Comparison of ENCODE assay signal across 11 cellular contexts in the genomic region with DNA sequence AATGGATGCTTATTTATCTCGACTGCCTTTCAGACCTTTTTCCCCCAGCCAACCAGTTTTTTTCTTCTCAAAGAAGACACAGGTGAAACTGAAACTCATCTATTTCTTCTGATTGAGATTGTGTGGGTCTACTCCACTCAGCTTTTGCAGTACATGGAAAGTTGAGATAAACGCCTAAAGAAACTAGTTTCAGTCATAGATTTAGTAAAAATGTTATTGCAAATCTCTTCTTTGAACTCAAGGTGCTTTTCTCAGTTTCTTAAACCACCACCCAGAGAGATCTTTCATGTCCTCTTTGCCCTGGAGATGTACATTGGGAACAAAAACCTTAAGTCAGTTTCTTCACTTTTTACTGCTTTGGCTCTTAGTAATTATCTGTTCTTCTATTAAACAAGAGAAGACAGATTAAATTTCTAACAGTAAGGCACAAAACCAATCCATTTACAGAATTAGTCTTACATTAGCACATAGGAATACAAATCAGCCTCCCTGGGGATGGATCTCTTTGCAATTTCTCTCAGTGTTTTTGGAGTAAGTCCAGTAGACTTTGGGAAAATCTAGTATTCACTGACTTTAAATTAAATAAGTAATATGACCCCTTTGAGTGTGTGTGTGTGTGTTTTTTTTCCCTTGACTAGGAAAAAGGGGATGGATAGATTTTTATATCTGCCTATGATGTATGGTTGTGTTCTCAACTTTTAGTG. TPM values are rescaled to one million over a fixed set of nuclear protein-coding genes. Genes with fewer than 3 reads are reported as not detected.
A peak's percentile ranks its signal among the peaks of the same experiment; 100 is the strongest.
DNase-seq lines count a peak whose midpoint lies in the region; ATAC-seq, FAIRE-seq and TF ChIP-seq lines count a peak whose summit lies in the region.
"Had no signal": no experiment of that assay in that cellular context is flagged by ENCODE, and none has a peak within 500 bp of the region (broad histone marks: within the 10 kb centered on the region; RNA-seq: fewer than 3 reads in every experiment).

No MANE protein-coding gene starts in this region.

- TF ChIP-seq CTCF in IMR-90 (conservative IDR thresholded peaks at IDR 0.05; ENCODE audit: low read depth, low read length): no peak
- TF ChIP-seq CTCF in D721Med (IDR thresholded peaks at IDR 0.05; ENCODE audit: insufficient read depth, missing control alignments): no peak

- H3K27ac ChIP-seq in IMR-90 (ENCODE audit: insufficient read depth, low read length): no peak overlapping the region
- H3K27ac ChIP-seq in naive thymus-derived CD4-positive, alpha-beta T cell (ENCODE audit: low read depth, low read length): peak overlapping the region; percentile 8
- H3K27ac ChIP-seq: 22Rv1 had no signal

- peaks cover 33 to 84% of the 10 kb centered on the region in 2 experiments for H3K79me1 ChIP-seq in IMR-90 (ENCODE audit: low read depth in 1 of 2, low read length in 2 of 2)

- H3K36me3 ChIP-seq in IMR-90 (ENCODE audit: control insufficient read depth, insufficient read depth, low read length): peaks cover 2% of the 10 kb centered on the region; the same call in 1 of the 2 replicates
- H3K36me3 ChIP-seq in naive thymus-derived CD4-positive, alpha-beta T cell (ENCODE audit: control insufficient read depth in 2 of 3, insufficient read depth in 3 of 3, low read length in 3 of 3): no peaks in the 10 kb centered on the region

- no peak overlapping the region for H2AK5ac ChIP-seq in IMR-90 (ENCODE audit: low read depth, low read length)

- H3K36me3 Mint-ChIP-seq in naive thymus-derived CD4-positive, alpha-beta T cell: peaks cover 0 to 36% (median 0%) of the 10 kb centered on the region in 5 donors

- H3K27ac Mint-ChIP-seq in naive thymus-derived CD4-positive, alpha-beta T cell: peak overlapping the region; percentile 55 to 88 (median 73)

- no peak for TF ChIP-seq POLR2A in IMR-90 (IDR thresholded peaks at IDR 0.05; ENCODE audit: low read depth, low read length)

- DNase-seq in DMS 273 (lab: John Stamatoyannopoulos, UW; ENCODE audit: unreplicated experiment) (peak; percentile 8), DMS 273 treated with DMSO at 0.1 percent for 48 hours (lab: John Stamatoyannopoulos, UW) (no peak), IMR-90 (peak; percentile 19), dedifferentiated amniotic fluid mesenchymal stem cell (ENCODE audit: extremely low spot score) (no peak), NCI-H526 treated with DMSO at 0.1 percent for 48 hours (lab: John Stamatoyannopoulos, UW) (no peak), D721Med (ENCODE audit: insufficient read length, low spot score) (no peak)
- peak in 5 of 9 donors; percentile 17 to 36 (median 22) for DNase-seq in naive thymus-derived CD4-positive, alpha-beta T cell
- DNase-seq: NCI-H1105, T-helper 9 cell had no signal

- H3K4me3 ChIP-seq in IMR-90 (ENCODE audit: insufficient read depth, low read depth, low read length): no peak overlapping the region
- no peak overlapping the region for H3K4me3 ChIP-seq in naive thymus-derived CD4-positive, alpha-beta T cell (ENCODE audit: low read length)

- peaks cover 26% of the 10 kb centered on the region for H3K9me1 ChIP-seq in IMR-90 (ENCODE audit: insufficient read depth, low read length)

- in situ Hi-C loops in IMR-90 (cut with MboI; ENCODE audit: low sequenced_read_pairs): no loop called here

- H2AK9ac ChIP-seq in IMR-90 (replicated peaks; ENCODE audit: low read depth, low read length, poor library complexity): no peak overlapping the region

- H4K91ac ChIP-seq in IMR-90 (ENCODE audit: insufficient read depth, low read depth, low read length): no peak overlapping the region

- no peak overlapping the region for H2AFZ ChIP-seq in IMR-90 (replicated peaks; ENCODE audit: low read length, poor library complexity)

- H3K4me1 ChIP-seq in IMR-90 (ENCODE audit: control insufficient read depth, insufficient read depth, low read length): peaks cover 9% of the 10 kb centered on the region
- H3K4me1 ChIP-seq in naive thymus-derived CD4-positive, alpha-beta T cell (ENCODE audit: control insufficient read depth in 2 of 2, insufficient read depth in 2 of 2, low read length in 2 of 2): peaks cover 26 to 68% of the 10 kb centered on the region in 2 donors

- H3K9me3 ChIP-seq in IMR-90 (ENCODE audit: control insufficient read depth, insufficient read depth, low read length): no peaks in the 10 kb centered on the region
- H3K9me3 ChIP-seq in naive thymus-derived CD4-positive, alpha-beta T cell (ENCODE audit: control insufficient read depth in 2 of 3, low read length in 3 of 3): no peaks in the 10 kb centered on the region

- no peaks in the 10 kb centered on the region for H3K9me3 Mint-ChIP-seq in naive thymus-derived CD4-positive, alpha-beta T cell

- no peak overlapping the region for H2BK15ac ChIP-seq in IMR-90 (ENCODE audit: low read depth, low read length)

- H3K23ac ChIP-seq in IMR-90 (ENCODE audit: low read depth, low read length): no peak overlapping the region

- H2BK5ac ChIP-seq in IMR-90 (ENCODE audit: low read depth, low read length, poor library complexity, severe bottlenecking): no peak overlapping the region

- BruUV-seq in IMR-90 (replicated peaks; lab: Mats Ljungman, UMichigan): no TSS peak

- no peak overlapping the region for H3K14ac ChIP-seq in IMR-90 (replicated peaks; ENCODE audit: low read depth, low read length)

- POLR2A ChIA-PET in IMR-90 (lab: Charles Lee; ENCODE audit: unreplicated experiment): no interaction called here
- POLR2A ChIA-PET in naive thymus-derived CD4-positive, alpha-beta T cell (lab: Charles Lee): no interaction called here

- CTCF ChIA-PET in IMR-90 (lab: Yijun Ruan, JAX): no interaction called here
- CTCF ChIA-PET in naive thymus-derived CD4-positive, alpha-beta T cell (lab: Charles Lee): no interaction called here

- H3K4me3 Mint-ChIP-seq in naive thymus-derived CD4-positive, alpha-beta T cell: peak overlapping the region; percentile 26 to 74 (median 61)

- H4K20me1 ChIP-seq in IMR-90 (ENCODE audit: insufficient read depth, low read length): peaks cover 53% of the 10 kb centered on the region

- dilution Hi-C loops in IMR-90 (cut with HindIII; ENCODE audit: low sequenced_read_pairs, unreplicated experiment): no loop called here

- H3K27me3 ChIP-seq in IMR-90 (ENCODE audit: control insufficient read depth, insufficient read depth, low read length): no peaks in the 10 kb centered on the region
- H3K27me3 ChIP-seq in naive thymus-derived CD4-positive, alpha-beta T cell (ENCODE audit: control insufficient read depth in 2 of 2, insufficient read depth in 2 of 2, low read length in 2 of 2): no peaks in the 10 kb centered on the region

- no peak overlapping the region for H2BK20ac ChIP-seq in IMR-90 (ENCODE audit: low read depth, low read length)

- H4K8ac ChIP-seq in IMR-90 (ENCODE audit: low read depth in 2 of 2, low read length in 2 of 2): no peak overlapping the region

- H3K56ac ChIP-seq in IMR-90 (ENCODE audit: extremely low read depth, insufficient read depth, low read length): no peak overlapping the region

- no peak for FAIRE-seq in D721Med (lab: Jason Lieb, UNC)

- no peak overlapping the region for H2BK120ac ChIP-seq in IMR-90 (ENCODE audit: low read depth, low read length)

- ATAC-seq in GM21825 (IDR thresholded peaks at IDR 0.05; ENCODE audit: unreplicated experiment) (peak; percentile 61), IMR-90 (ENCODE audit: low read depth) (peak; percentile 12; the same call in 1 of the 2 replicates)
- no peak for ATAC-seq in naive thymus-derived CD4-positive, alpha-beta T cell

- peaks cover 57 to 93% (median 88%) of the 10 kb centered on the region in 7 donors for H3K4me1 Mint-ChIP-seq in naive thymus-derived CD4-positive, alpha-beta T cell

- H3K27me3 Mint-ChIP-seq in naive thymus-derived CD4-positive, alpha-beta T cell: peaks cover 0 to 6% (median 0%) of the 10 kb centered on the region in 5 donors

- H3K9ac ChIP-seq in IMR-90 (ENCODE audit: low read depth, low read length): no peak overlapping the region

- no peak overlapping the region for H3K18ac ChIP-seq in IMR-90 (ENCODE audit: low read depth, low read length)

- no peak overlapping the region for H3K4ac ChIP-seq in IMR-90 (ENCODE audit: low read depth, low read length)

- no peak for TF ChIP-seq RAD21 in IMR-90 (IDR thresholded peaks at IDR 0.05; ENCODE audit: low read length)

- no CpG with 5 or more reads among the region's 2 CpGs for WGBS in IMR-90 (ENCODE audit: extremely low coverage in 2 of 2, insufficient read length in 1 of 2), 2 experiments

- intact Hi-C loops in IMR-90 (cut with micrococcal nuclease): no loop called here
- intact Hi-C loops in naive thymus-derived CD4-positive, alpha-beta T cell (cut with micrococcal nuclease): loop anchor here (2.0 to 10.0 kb wide), 5 partner anchors 176 to 1452 kb away; partner anchors contain the start of genes FBXO21 (in 1 of the 2), RNFT2 (in 1 of the 2), SPRING1 (in 1 of the 2) and SUDS3 (in 1 of the 2)

- no peak overlapping the region for H3K4me2 ChIP-seq in IMR-90 (ENCODE audit: low read depth, low read length)

- no peak overlapping the region for H4K5ac ChIP-seq in IMR-90 (ENCODE audit: low read depth, low read length)

TF ChIP-seq in IMR-90, 13 proteins besides CTCF, POLR2A, EP300 and RAD21 (continues in another document):
- TF ChIP-seq NFE2L2 (IDR thresholded peaks at IDR 0.05; ENCODE audit: low read depth, low read length) (no peak), ELK1 (IDR thresholded peaks at IDR 0.05; ENCODE audit: borderline replicate concordance, low read depth, low read length) (no peak)

RNA-seq across cellular contexts. Expression of gene FBXW8, which starts 11.6 kb away (rescaled TPM):
- total RNA-seq in IMR-90 (2012; rRNA removed): 23.6 and 25.8 TPM in 2 replicates
- 18.6 and 20.3 TPM in 2 replicates for polyA plus RNA-seq in IMR-90 (2012; rRNA removed)
- polyA plus RNA-seq in IMR-90 (2012; cell fraction: cytosol; rRNA removed): 10.6 and 17.8 TPM in 2 replicates
- polyA plus RNA-seq in IMR-90 (2012; cell fraction: nucleus; rRNA removed; ENCODE audit: low replicate concordance): 33.2 and 40.4 TPM in 2 replicates
- total RNA-seq in naive thymus-derived CD4-positive, alpha-beta T cell: 10 to 100 TPM; 10.8 to 13.2 (median 12.6) TPM
- polyA plus RNA-seq in naive thymus-derived CD4-positive, alpha-beta T cell: 1 to 10 TPM; 4.8 to 8.4 TPM

RNA-seq across cellular contexts. Expression of gene HRK, which starts 41.1 kb away (rescaled TPM):
- not detected in 2 replicates for total RNA-seq in IMR-90 (2012; rRNA removed)
- polyA plus RNA-seq in IMR-90 (2012; rRNA removed): not detected in 2 replicates
- polyA plus RNA-seq in IMR-90 (2012; cell fraction: cytosol; rRNA removed): not detected in 2 replicates
- not detected in 2 replicates for polyA plus RNA-seq in IMR-90 (2012; cell fraction: nucleus; rRNA removed; ENCODE audit: low replicate concordance)
- total RNA-seq in naive thymus-derived CD4-positive, alpha-beta T cell: 1 to 10 TPM in 1 of 5 experiments, not detected in 4; 1.1 TPM
- not detected for polyA plus RNA-seq in naive thymus-derived CD4-positive, alpha-beta T cell

Comparison
In these comparisons a context has a peak if more than half of its experiments do, and no peak if none do; other contexts are left out.
1. DNase-seq: peak in DMS 273 (single experiment), IMR-90 (single experiment) and naive thymus-derived CD4-positive, alpha-beta T cell (5 of 9); none in DMS 273 treated with DMSO at 0.1 percent for 48 hours (single experiment), dedifferentiated amniotic fluid mesenchymal stem cell (single experiment), NCI-H526 treated with DMSO at 0.1 percent for 48 hours (single experiment) and D721Med (single experiment).